In genomic region chr9:21434202-21435014, GRCh38 we compare ENCODE assay signal across 8 cellular contexts. TPM values are rescaled to one million over a fixed set of nuclear protein-coding genes. Genes with fewer than 3 reads are reported as not detected.
A peak's percentile ranks its signal among the peaks of the same experiment; 100 is the strongest.
DNase-seq lines count a peak whose midpoint lies in the region; ATAC-seq lines count a peak whose summit lies in the region.

No MANE protein-coding gene starts in this region.

- ATAC-seq in HG02885 (IDR thresholded peaks at IDR 0.05; ENCODE audit: poor library complexity, unreplicated experiment) (peak; percentile 48), HG02763 (IDR thresholded peaks at IDR 0.05; ENCODE audit: unreplicated experiment) (no peak), HG03025 (IDR thresholded peaks at IDR 0.05; ENCODE audit: low FRiP score, unreplicated experiment) (no peak)

- DNase-seq in DMS53 (lab: John Stamatoyannopoulos, UW) (peak; percentile 81), RPMI7951 (ENCODE audit: low read depth) (peak; percentile 61), mucosa of gallbladder (ENCODE audit: low spot score) (peak; percentile 25), islet precursor cell (no peak)
- DNase-seq in central memory CD4-positive, alpha-beta T cell, result peak; percentile 35

RNA-seq across cellular contexts. Expression of gene IFNA1, which starts 5.8 kb away (rescaled TPM):
- total RNA-seq in RPMI7951 (2014; rRNA removed; shearing (Covaris generic)), result not detected in 2 replicates
- total RNA-seq in mucosa of gallbladder, result not detected

RNA-seq across cellular contexts. Expression of gene IFNA8, which starts 25.5 kb away (rescaled TPM):
- total RNA-seq in RPMI7951 (2014; rRNA removed; shearing (Covaris generic)), result not detected in 2 replicates
- total RNA-seq in mucosa of gallbladder, result not detected

RNA-seq across cellular contexts. Expression of gene IFNE, which starts 47.7 kb away (rescaled TPM):
- 0.10 and 0.72 TPM in 2 replicates for total RNA-seq in RPMI7951 (2014; rRNA removed; shearing (Covaris generic))
- total RNA-seq in mucosa of gallbladder, result 0.23 TPM

RNA-seq across cellular contexts. Expression of gene IFNA2, which starts 49.2 kb away (rescaled TPM):
- total RNA-seq in RPMI7951 (2014; rRNA removed; shearing (Covaris generic)), result not detected in 2 replicates
- total RNA-seq in mucosa of gallbladder, result not detected
